In the genomic region with DNA sequence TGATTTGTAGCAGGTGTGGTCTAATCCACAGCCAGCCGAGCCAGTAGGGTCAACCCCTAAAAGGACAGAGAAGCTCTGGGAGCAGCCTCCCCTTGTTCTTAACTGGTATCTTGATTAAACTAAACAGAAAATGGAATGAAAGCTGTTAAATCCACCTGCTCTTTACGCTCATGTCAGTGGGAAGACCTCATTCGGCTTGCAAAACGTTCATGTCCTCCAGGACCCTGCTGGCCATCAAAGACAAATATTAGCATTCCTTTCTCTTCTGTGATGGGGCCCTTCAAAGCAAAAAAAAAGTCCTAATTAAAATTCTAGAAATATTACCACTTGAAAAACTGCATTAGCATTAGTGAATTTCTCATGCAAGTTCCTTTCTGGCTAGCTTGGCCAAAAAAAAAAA, we compare ENCODE assay signal across 1 cellular context.
TF ChIP-seq lines count a peak whose summit lies in the region.
"Not testable (repeated sequence)": the region's sequence is repeated elsewhere in the genome, so short reads cannot be mapped to it uniquely, and the experiment has no call there.

No MANE protein-coding gene starts in this region.

TF ChIP-seq in HepG2, 621 proteins besides CTCF, POLR2A, EP300 and RAD21 (continued from another document):
- TF ChIP-seq, protein P1, sequence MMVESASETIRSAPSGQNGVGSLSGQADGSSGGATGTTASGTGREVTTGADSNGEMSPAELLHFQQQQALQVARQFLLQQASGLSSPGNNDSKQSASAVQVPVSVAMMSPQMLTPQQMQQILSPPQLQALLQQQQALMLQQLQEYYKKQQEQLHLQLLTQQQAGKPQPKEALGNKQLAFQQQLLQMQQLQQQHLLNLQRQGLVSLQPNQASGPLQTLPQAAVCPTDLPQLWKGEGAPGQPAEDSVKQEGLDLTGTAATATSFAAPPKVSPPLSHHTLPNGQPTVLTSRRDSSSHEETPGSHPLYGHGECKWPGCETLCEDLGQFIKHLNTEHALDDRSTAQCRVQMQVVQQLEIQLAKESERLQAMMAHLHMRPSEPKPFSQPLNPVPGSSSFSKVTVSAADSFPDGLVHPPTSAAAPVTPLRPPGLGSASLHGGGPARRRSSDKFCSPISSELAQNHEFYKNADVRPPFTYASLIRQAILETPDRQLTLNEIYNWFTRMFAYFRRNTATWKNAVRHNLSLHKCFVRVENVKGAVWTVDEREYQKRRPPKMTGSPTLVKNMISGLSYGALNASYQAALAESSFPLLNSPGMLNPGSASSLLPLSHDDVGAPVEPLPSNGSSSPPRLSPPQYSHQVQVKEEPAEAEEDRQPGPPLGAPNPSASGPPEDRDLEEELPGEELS (CRISPR knock-in tag; IDR thresholded peaks at IDR 0.05): peak; percentile 29; the same call in 1 of the 2 replicates
- TF ChIP-seq CREM (IDR thresholded peaks at IDR 0.05): 0 out of 2 replicates have a peak, but pooled peaks have one; percentile 31
- TF ChIP-seq CREM (CRISPR knock-in tag; IDR thresholded peaks at IDR 0.05); NR2F6 (IDR thresholded peaks at IDR 0.05); LCORL (CRISPR knock-in tag; IDR thresholded peaks at IDR 0.05); SOX13 (IDR thresholded peaks at IDR 0.05); FOXA1 (IDR thresholded peaks at IDR 0.05); SOX6 (IDR thresholded peaks at IDR 0.05): not testable (repeated sequence)
- TF ChIP-seq ZBTB7B (CRISPR knock-in tag; IDR thresholded peaks at IDR 0.05): peak; percentile 47; the same call in 1 of the 2 replicates
- TF ChIP-seq KDM6A (CRISPR knock-in tag; IDR thresholded peaks at IDR 0.05; ENCODE audit: low read depth): peak; percentile 41; the same call in 1 of the 2 replicates
- peak; percentile 73 for TF ChIP-seq GATAD2A (CRISPR knock-in tag; IDR thresholded peaks at IDR 0.05)
- TF ChIP-seq SAP130 (CRISPR knock-in tag; IDR thresholded peaks at IDR 0.05; ENCODE audit: low read depth): peak; percentile 70
- peak; percentile 24; the same call in 1 of the 2 replicates for TF ChIP-seq MED1 (CRISPR knock-in tag; IDR thresholded peaks at IDR 0.05)
- TF ChIP-seq FOXA3 (CRISPR knock-in tag; IDR thresholded peaks at IDR 0.05): peak; percentile 63
- peak; percentile 62 for TF ChIP-seq HMG20A (CRISPR knock-in tag; IDR thresholded peaks at IDR 0.05; ENCODE audit: borderline replicate concordance)
- TF ChIP-seq NR2F6 (CRISPR knock-in tag; IDR thresholded peaks at IDR 0.05): peak; percentile 59
- TF ChIP-seq LCORL (IDR thresholded peaks at IDR 0.05): peak; percentile 15; the same call in 1 of the 2 replicates
- peak; percentile 64 for TF ChIP-seq ZNF644 (CRISPR knock-in tag; IDR thresholded peaks at IDR 0.05; ENCODE audit: low read depth)
- TF ChIP-seq, protein P2, sequence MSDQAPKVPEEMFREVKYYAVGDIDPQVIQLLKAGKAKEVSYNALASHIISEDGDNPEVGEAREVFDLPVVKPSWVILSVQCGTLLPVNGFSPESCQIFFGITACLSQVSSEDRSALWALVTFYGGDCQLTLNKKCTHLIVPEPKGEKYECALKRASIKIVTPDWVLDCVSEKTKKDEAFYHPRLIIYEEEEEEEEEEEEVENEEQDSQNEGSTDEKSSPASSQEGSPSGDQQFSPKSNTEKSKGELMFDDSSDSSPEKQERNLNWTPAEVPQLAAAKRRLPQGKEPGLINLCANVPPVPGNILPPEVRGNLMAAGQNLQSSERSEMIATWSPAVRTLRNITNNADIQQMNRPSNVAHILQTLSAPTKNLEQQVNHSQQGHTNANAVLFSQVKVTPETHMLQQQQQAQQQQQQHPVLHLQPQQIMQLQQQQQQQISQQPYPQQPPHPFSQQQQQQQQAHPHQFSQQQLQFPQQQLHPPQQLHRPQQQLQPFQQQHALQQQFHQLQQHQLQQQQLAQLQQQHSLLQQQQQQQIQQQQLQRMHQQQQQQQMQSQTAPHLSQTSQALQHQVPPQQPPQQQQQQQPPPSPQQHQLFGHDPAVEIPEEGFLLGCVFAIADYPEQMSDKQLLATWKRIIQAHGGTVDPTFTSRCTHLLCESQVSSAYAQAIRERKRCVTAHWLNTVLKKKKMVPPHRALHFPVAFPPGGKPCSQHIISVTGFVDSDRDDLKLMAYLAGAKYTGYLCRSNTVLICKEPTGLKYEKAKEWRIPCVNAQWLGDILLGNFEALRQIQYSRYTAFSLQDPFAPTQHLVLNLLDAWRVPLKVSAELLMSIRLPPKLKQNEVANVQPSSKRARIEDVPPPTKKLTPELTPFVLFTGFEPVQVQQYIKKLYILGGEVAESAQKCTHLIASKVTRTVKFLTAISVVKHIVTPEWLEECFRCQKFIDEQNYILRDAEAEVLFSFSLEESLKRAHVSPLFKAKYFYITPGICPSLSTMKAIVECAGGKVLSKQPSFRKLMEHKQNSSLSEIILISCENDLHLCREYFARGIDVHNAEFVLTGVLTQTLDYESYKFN (CRISPR knock-in tag; conservative IDR thresholded peaks at IDR 0.05): peak; percentile 54
- peak in 1 of 2 experiments; percentile 71; a peak in 2 of 4 replicates for TF ChIP-seq SOX13 (CRISPR knock-in tag; conservative IDR thresholded peaks at IDR 0.05 in 1 of 2, IDR thresholded peaks at IDR 0.05 in 1 of 2)
- peak; percentile 82 for TF ChIP-seq NCOA2 (CRISPR knock-in tag; IDR thresholded peaks at IDR 0.05)
- peak; percentile 49; the same call in 1 of the 2 replicates for TF ChIP-seq FOSL2 (CRISPR knock-in tag; IDR thresholded peaks at IDR 0.05)
- TF ChIP-seq, protein P3, sequence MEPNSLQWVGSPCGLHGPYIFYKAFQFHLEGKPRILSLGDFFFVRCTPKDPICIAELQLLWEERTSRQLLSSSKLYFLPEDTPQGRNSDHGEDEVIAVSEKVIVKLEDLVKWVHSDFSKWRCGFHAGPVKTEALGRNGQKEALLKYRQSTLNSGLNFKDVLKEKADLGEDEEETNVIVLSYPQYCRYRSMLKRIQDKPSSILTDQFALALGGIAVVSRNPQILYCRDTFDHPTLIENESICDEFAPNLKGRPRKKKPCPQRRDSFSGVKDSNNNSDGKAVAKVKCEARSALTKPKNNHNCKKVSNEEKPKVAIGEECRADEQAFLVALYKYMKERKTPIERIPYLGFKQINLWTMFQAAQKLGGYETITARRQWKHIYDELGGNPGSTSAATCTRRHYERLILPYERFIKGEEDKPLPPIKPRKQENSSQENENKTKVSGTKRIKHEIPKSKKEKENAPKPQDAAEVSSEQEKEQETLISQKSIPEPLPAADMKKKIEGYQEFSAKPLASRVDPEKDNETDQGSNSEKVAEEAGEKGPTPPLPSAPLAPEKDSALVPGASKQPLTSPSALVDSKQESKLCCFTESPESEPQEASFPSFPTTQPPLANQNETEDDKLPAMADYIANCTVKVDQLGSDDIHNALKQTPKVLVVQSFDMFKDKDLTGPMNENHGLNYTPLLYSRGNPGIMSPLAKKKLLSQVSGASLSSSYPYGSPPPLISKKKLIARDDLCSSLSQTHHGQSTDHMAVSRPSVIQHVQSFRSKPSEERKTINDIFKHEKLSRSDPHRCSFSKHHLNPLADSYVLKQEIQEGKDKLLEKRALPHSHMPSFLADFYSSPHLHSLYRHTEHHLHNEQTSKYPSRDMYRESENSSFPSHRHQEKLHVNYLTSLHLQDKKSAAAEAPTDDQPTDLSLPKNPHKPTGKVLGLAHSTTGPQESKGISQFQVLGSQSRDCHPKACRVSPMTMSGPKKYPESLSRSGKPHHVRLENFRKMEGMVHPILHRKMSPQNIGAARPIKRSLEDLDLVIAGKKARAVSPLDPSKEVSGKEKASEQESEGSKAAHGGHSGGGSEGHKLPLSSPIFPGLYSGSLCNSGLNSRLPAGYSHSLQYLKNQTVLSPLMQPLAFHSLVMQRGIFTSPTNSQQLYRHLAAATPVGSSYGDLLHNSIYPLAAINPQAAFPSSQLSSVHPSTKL (CRISPR knock-in tag; IDR thresholded peaks at IDR 0.05): peak; percentile 69
- peak; percentile 41 for TF ChIP-seq BCL6 (CRISPR knock-in tag; IDR thresholded peaks at IDR 0.05)
- TF ChIP-seq, protein P4, sequence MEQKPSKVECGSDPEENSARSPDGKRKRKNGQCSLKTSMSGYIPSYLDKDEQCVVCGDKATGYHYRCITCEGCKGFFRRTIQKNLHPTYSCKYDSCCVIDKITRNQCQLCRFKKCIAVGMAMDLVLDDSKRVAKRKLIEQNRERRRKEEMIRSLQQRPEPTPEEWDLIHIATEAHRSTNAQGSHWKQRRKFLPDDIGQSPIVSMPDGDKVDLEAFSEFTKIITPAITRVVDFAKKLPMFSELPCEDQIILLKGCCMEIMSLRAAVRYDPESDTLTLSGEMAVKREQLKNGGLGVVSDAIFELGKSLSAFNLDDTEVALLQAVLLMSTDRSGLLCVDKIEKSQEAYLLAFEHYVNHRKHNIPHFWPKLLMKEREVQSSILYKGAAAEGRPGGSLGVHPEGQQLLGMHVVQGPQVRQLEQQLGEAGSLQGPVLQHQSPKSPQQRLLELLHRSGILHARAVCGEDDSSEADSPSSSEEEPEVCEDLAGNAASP (CRISPR knock-in tag; IDR thresholded peaks at IDR 0.05; ENCODE audit: borderline replicate concordance): peak; percentile 65; the same call in 1 of the 2 replicates
- peak; percentile 57 for TF ChIP-seq FOXA1 (CRISPR knock-in tag; IDR thresholded peaks at IDR 0.05)
- 0 out of 2 replicates have a peak, but pooled peaks have one; percentile 22 for TF ChIP-seq PITX1 (CRISPR knock-in tag; IDR thresholded peaks at IDR 0.05)
- TF ChIP-seq, protein P5, sequence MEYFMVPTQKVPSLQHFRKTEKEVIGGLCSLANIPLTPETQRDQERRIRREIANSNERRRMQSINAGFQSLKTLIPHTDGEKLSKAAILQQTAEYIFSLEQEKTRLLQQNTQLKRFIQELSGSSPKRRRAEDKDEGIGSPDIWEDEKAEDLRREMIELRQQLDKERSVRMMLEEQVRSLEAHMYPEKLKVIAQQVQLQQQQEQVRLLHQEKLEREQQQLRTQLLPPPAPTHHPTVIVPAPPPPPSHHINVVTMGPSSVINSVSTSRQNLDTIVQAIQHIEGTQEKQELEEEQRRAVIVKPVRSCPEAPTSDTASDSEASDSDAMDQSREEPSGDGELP (IDR thresholded peaks at IDR 0.05; ENCODE audit: borderline replicate concordance, low read depth): 0 out of 2 replicates have a peak, but pooled peaks have one; percentile 13
- peak; percentile 50; the same call in 1 of the 2 replicates for TF ChIP-seq SOX5 (CRISPR knock-in tag; IDR thresholded peaks at IDR 0.05; ENCODE audit: borderline replicate concordance)
- peak; percentile 61; the same call in 1 of the 2 replicates for TF ChIP-seq ISL2 (CRISPR knock-in tag; IDR thresholded peaks at IDR 0.05)
- TF ChIP-seq CEBPG (CRISPR knock-in tag; IDR thresholded peaks at IDR 0.05): peak; percentile 54
- TF ChIP-seq HNF4A (CRISPR knock-in tag; IDR thresholded peaks at IDR 0.05): peak; percentile 45; the same call in 1 of the 2 replicates
- TF ChIP-seq RXRB (CRISPR knock-in tag; IDR thresholded peaks at IDR 0.05; ENCODE audit: borderline replicate concordance): 0 out of 2 replicates have a peak, but pooled peaks have one; percentile 29
- peak; percentile 33; the same call in 1 of the 2 replicates for TF ChIP-seq RARA (CRISPR knock-in tag; IDR thresholded peaks at IDR 0.05)
- 0 out of 2 replicates have a peak, but pooled peaks have one; percentile 19 for TF ChIP-seq PHF21A (CRISPR knock-in tag; IDR thresholded peaks at IDR 0.05)
- TF ChIP-seq SOX6 (CRISPR knock-in tag; IDR thresholded peaks at IDR 0.05): peak; percentile 42; the same call in 1 of the 2 replicates
- TF ChIP-seq HDAC2 (CRISPR knock-in tag; IDR thresholded peaks at IDR 0.05): peak; percentile 71
